10 cellular contexts compared by ENCODE assay signal in genomic region chr4:53173576-53173975, GRCh38.
"Had no signal": no experiment of that assay in that cellular context is flagged by ENCODE, and none has a peak within 500 bp of the region (broad histone marks: within the 10 kb centered on the region; RNA-seq: fewer than 3 reads in every experiment).

No MANE protein-coding gene starts in this region.

- ATAC-seq: HCT116, HepG2, K562 had no signal

- H3K27ac ChIP-seq: GM23248, HL-60 had no signal

- H3K36me3 ChIP-seq: HAP-1 had no signal

- DNase-seq: GM23248, GOT3, H7, HFFc6 had no signal

- H2AFZ ChIP-seq: GM23248 had no signal

- H3K27me3 Mint-ChIP-seq: IgD-negative memory B cell had no signal

- H3K4me3 ChIP-seq: GM23248, HAP-1, K562 had no signal

- H3K27ac Mint-ChIP-seq: HFFc6, IgD-negative memory B cell had no signal

- H3K9ac ChIP-seq: GM23248 had no signal

- H3K9me3 ChIP-seq: HAP-1 had no signal

- H3K4me3 Mint-ChIP-seq: HFFc6 had no signal

- H3K4me1 ChIP-seq: HAP-1 had no signal
